In the genomic region with DNA sequence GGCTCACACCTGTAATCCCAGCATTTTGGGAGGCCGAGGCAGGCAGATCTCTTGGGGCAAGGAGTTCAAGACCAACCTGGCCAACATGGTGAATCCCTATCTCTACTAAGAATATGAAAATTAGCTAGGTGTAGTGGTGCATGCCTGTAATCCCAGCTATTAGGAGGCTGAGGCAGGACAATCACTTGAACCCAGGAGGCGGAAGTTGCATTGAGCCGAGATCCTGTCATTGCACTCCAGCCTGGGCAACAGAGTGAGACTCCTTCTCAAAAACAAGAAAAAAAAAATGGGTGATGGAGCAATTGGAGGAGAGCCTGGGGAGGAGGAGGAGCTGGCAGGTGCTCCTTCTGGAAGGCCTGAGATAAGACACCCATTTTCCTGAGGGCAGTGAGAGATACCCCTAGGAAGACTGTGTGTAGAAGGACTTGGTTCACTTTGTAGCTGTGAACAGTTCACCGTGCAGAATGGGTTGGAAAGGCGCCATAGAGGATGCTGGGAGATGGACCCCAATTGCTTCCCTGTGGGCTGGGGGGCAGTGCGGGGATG, we compare ENCODE assay signal across 17 cellular contexts. TPM values are rescaled to one million over a fixed set of nuclear protein-coding genes. Genes with fewer than 3 reads are reported as not detected.
DNase-seq lines count a peak whose midpoint lies in the region; ATAC-seq, FAIRE-seq and TF ChIP-seq lines count a peak whose summit lies in the region.
"Had no signal": no experiment of that assay in that cellular context is flagged by ENCODE, and none has a peak within 500 bp of the region (broad histone marks: within the 10 kb centered on the region; RNA-seq: fewer than 3 reads in every experiment).

No MANE protein-coding gene starts in this region.

- H3K9me3 ChIP-seq in K562 (replicated peaks; ENCODE audit: control insufficient read depth, insufficient read depth, low read depth, low read length) (no peaks in the 10 kb centered on the region), thyroid gland (no peaks in the 10 kb centered on the region)
- H3K9me3 ChIP-seq: adrenal gland had no signal

- H3K27me3 Mint-ChIP-seq in mesothelial cell of epicardium (ENCODE audit: low read depth): no peaks in the 10 kb centered on the region
- H3K27me3 Mint-ChIP-seq: memory B cell had no signal

- no peaks in the 10 kb centered on the region for H3K36me3 Mint-ChIP-seq in mesothelial cell of epicardium
- H3K36me3 Mint-ChIP-seq: memory B cell had no signal

- TF ChIP-seq POLR2A in K562 (conservative IDR thresholded peaks at IDR 0.05) (no peak), thyroid gland (IDR thresholded peaks at IDR 0.05) (no peak)

- H3K4me2 ChIP-seq in K562 (ENCODE audit: insufficient read depth, low read length): peak overlapping the region; percentile 74

- H3K4me1 ChIP-seq in K562 (replicated peaks in 1 of 2; ENCODE audit: control insufficient read depth in 2 of 2, insufficient read depth in 2 of 2, low read length in 2 of 2): peaks cover 24 to 31% of the 10 kb centered on the region in 2 experiments; a peak in 4 of 5 replicates
- peaks cover 0 to 20% of the 10 kb centered on the region in 2 donors for H3K4me1 ChIP-seq in thyroid gland

- peak; percentile 47 for TF ChIP-seq EP300 in K562 (IDR thresholded peaks at IDR 0.05; ENCODE audit: low read length)

- POLR2A ChIA-PET in K562 (lab: Yijun Ruan, JAX): interaction anchor here (0.9 to 3.8 kb wide), 3 partner anchors 19 to 42 kb away, joined by 3 to 20 read pairs (median 3); a partner anchor contains a TSS

- no peaks in the 10 kb centered on the region for H3K79me2 ChIP-seq in K562 (ENCODE audit: control insufficient read depth, insufficient read depth, low read length)

- peak overlapping the region; percentile 48 for H3K27ac Mint-ChIP-seq in mesothelial cell of epicardium

- no peaks in the 10 kb centered on the region for H4K20me1 ChIP-seq in K562 (replicated peaks; ENCODE audit: control insufficient read depth, insufficient read depth, low read length)

- no TSS peak for BruUV-seq in K562 (replicated peaks; lab: Mats Ljungman, UMichigan)

- H3K36me3 ChIP-seq in K562 (ENCODE audit: control insufficient read depth, insufficient read depth, low read length) (no peaks in the 10 kb centered on the region), thyroid gland (no peaks in the 10 kb centered on the region)
- H3K36me3 ChIP-seq: adrenal gland had no signal

- no peaks in the 10 kb centered on the region for H3K27me3 ChIP-seq in K562 (ENCODE audit: control insufficient read depth in 2 of 2, insufficient read depth in 2 of 2, low read length in 2 of 2)
- no peaks in the 10 kb centered on the region for H3K27me3 ChIP-seq in thyroid gland
- H3K27me3 ChIP-seq: adrenal gland had no signal

- in situ Hi-C loops in K562 (cut with MboI): no loop called here

- peaks cover 11% of the 10 kb centered on the region for H3K4me1 Mint-ChIP-seq in mesothelial cell of epicardium

- TF ChIP-seq RAD21 in K562 (CRISPR knock-in tag; conservative IDR thresholded peaks at IDR 0.05 in 1 of 2, IDR thresholded peaks at IDR 0.05 in 1 of 2): no peak

- no peak for TF ChIP-seq CTCF in K562 (IDR thresholded peaks at IDR 0.05 in 2 of 3, conservative IDR thresholded peaks at IDR 0.05 in 1 of 3; ENCODE audit: insufficient read depth in 2 of 3, low read depth in 1 of 3, low read length in 3 of 3)
- no peak for TF ChIP-seq CTCF in mesothelial cell of epicardium (IDR thresholded peaks at IDR 0.05; ENCODE audit: unreplicated experiment)
- TF ChIP-seq CTCF in thyroid gland (IDR thresholded peaks at IDR 0.05): no peak

- intact Hi-C loops in K562 (cut with micrococcal nuclease) (no loop called here), thyroid gland (cut with DNase I) (loop anchor here (5.0 kb wide), 2 partner anchors 95 to 145 kb away; a partner anchor contains a TSS), posterior cingulate gyrus (cut with DNase I) (loop anchor here (5.0 kb wide), 2 partner anchors 95 to 145 kb away; a partner anchor contains a TSS), left ventricle myocardium superior (cut with micrococcal nuclease) (loop anchor here (10.0 kb wide), 1 partner anchor 148 kb away; a partner anchor contains a TSS)

- H3K9me1 ChIP-seq in K562 (ENCODE audit: control insufficient read depth, insufficient read depth, low read length): no peaks in the 10 kb centered on the region

- peak overlapping the region; percentile 46; the same call in 1 of the 3 replicates for H3K27ac ChIP-seq in K562 (ENCODE audit: extremely low read depth, low read depth, low read length)
- peak overlapping the region; percentile 42 to 72 (median 65) for H3K27ac ChIP-seq in thyroid gland

- H2AFZ ChIP-seq in K562 (ENCODE audit: low read depth, low read length): peak overlapping the region; percentile 63

- H3K4me3 ChIP-seq in K562 (no peak overlapping the region), thyroid gland (replicated peaks in 1 of 3) (no peak overlapping the region)
- H3K4me3 ChIP-seq: adrenal gland, skin epidermis had no signal

- CTCF ChIA-PET in K562 (lab: Yijun Ruan, JAX; ENCODE audit: low intra/inter-chr PET ratio): interaction anchor here (0.7 kb wide), 1 partner anchor 9 kb away, joined by 3 read pairs; no protein-coding TSS in a partner anchor

- peak; percentile 95 for DNase-seq in OCI-M1 (lab: John Stamatoyannopoulos, UW)
- peak; percentile 42 to 64 (median 46) for DNase-seq in K562 (ENCODE audit: extremely low read depth in 1 of 4, low spot score in 3 of 4)
- DNase-seq in mesothelial cell of epicardium (ENCODE audit: low spot score in 2 of 2, unreplicated experiment in 2 of 2): no peak
- DNase-seq in thyroid gland: no peak
- DNase-seq in Ammon's horn (ENCODE audit: low spot score): no peak
- no peak for DNase-seq in posterior cingulate gyrus
- no peak for DNase-seq in left ventricle myocardium superior
- DNase-seq: activated CD4-positive, alpha-beta T cell treated with anti-CD3 and anti-CD28 coated beads, Interleukin-2, amount 50 U/mL, for 4 hours; H7; NCI-H2081 treated with DMSO at 0.1 percent for 48 hours; NCI-H524 treated with DMSO at 0.1 percent for 48 hours had no signal

- H3K9me3 Mint-ChIP-seq in mesothelial cell of epicardium: no peaks in the 10 kb centered on the region
- H3K9me3 Mint-ChIP-seq: memory B cell had no signal

- peak; percentile 44 for FAIRE-seq in K562 (lab: Jason Lieb, UNC)
- FAIRE-seq: GM18507 had no signal

- no peak overlapping the region for H3K4me3 Mint-ChIP-seq in mesothelial cell of epicardium

- 26% methylated on average over 6 of the region's 6 CpGs for WGBS in K562 (ENCODE audit: insufficient coverage, low coverage, missing lambda C conversion rate)
- 74 to 78% methylated on average over 6 of the region's 6 CpGs for WGBS in thyroid gland, 2 donors

- ATAC-seq in K562 (peak; percentile 25; the same call in 2 of the 3 replicates), GM21390 (IDR thresholded peaks at IDR 0.05; ENCODE audit: unreplicated experiment) (no peak), left ventricle myocardium superior (no peak)
- ATAC-seq: SK-N-SH treated with all-trans-retinoic acid at 6 μM for 48 hours had no signal

- H3K9ac ChIP-seq in K562 (ENCODE audit: insufficient read depth in 1 of 2, low read depth in 2 of 2, low read length in 2 of 2): peak overlapping the region; percentile 14 to 79; a peak in 3 of 4 replicates

RNA-seq across cellular contexts. Expression of a gene that starts 8.7 kb away (rescaled TPM):
- 50.4 and 92.7 TPM in 2 replicates for total RNA-seq in K562 (2011; cell fraction: chromatin; rRNA removed; ENCODE audit: low replicate concordance)
- total RNA-seq in K562 (2011; cell fraction: nucleolus; rRNA removed): 57.5 and 60.4 TPM in 2 replicates
- 52.4 and 52.6 TPM in 2 replicates for total RNA-seq in K562 (2011; cell fraction: nucleoplasm; rRNA removed)
- total RNA-seq in K562 (2014; rRNA removed) (31.9 and 41.8 TPM in 2 replicates), K562 (2014; rRNA removed; fragmentation: Illumina TruSeq; extraction: Trizol) (14.1 and 18.6 TPM in 2 replicates), K562 (2015; rRNA removed; fragmentation: Illumina TruSeq; extraction: Trizol) (25.2 and 27.1 TPM in 2 replicates), K562 (2021) (86.0 and 86.3 TPM in 2 replicates), mesothelial cell of epicardium (71.4 to 78.0 TPM (median 76.4 TPM) in 3 replicates), thyroid gland (10 to 100 TPM; 12.2 to 14.8 (median 13.1) TPM), left ventricle myocardium superior (32.5 TPM)
- polyA plus RNA-seq in K562 (2011; rRNA removed) (29.7 and 54.8 TPM in 2 replicates), K562 (2014; fragmentation: Illumina TruSeq; extraction: Trizol) (59.8 and 73.9 TPM in 2 replicates), K562 (2014; fragmentation: Nextera tagmentation; extraction: Ambion mirVana) (under 1 TPM; 0.36 to 0.65 TPM), K562 (2014; rRNA removed) (49.1 and 56.5 TPM in 2 replicates)
- polyA plus RNA-seq in K562 (2011; cell fraction: cytosol; rRNA removed): 39.1 and 73.7 TPM in 2 replicates
- polyA plus RNA-seq in K562 (2011; cell fraction: nucleus; rRNA removed): 61.7 and 77.2 TPM in 2 replicates
- polyA plus RNA-seq in K562 (2012): 54.2 and 71.7 TPM in 2 replicates
- polyA minus RNA-seq in K562 (2011; rRNA and poly(A)+ RNA removed): 20.6 and 23.7 TPM in 2 replicates
- polyA minus RNA-seq in K562 (2011; cell fraction: cytosol; rRNA and poly(A)+ RNA removed): 32.6 and 45.6 TPM in 2 replicates
- polyA minus RNA-seq in K562 (2011; cell fraction: nucleus; rRNA and poly(A)+ RNA removed): 13.1 and 18.4 TPM in 2 replicates

RNA-seq across cellular contexts. Expression of a gene that starts 14.4 kb away (rescaled TPM):
- total RNA-seq in K562 (2011; cell fraction: chromatin; rRNA removed; ENCODE audit: low replicate concordance): 0.83 TPM in 1 of 2 replicates, not detected in the other
- total RNA-seq in K562 (2011; cell fraction: nucleolus; rRNA removed): 0.50 TPM in 1 of 2 replicates, not detected in the other
- total RNA-seq in K562 (2011; cell fraction: nucleoplasm; rRNA removed): not detected in 2 replicates
- total RNA-seq in K562 (2014; rRNA removed) (0.16 TPM in 1 of 2 replicates, not detected in the other), K562 (2014; rRNA removed; fragmentation: Illumina TruSeq; extraction: Trizol) (not detected in 2 replicates), K562 (2015; rRNA removed; fragmentation: Illumina TruSeq; extraction: Trizol) (not detected in 2 replicates), K562 (2021) (0.18 and 0.29 TPM in 2 replicates), mesothelial cell of epicardium (2.0 to 2.5 TPM (median 2.3 TPM) in 3 replicates), thyroid gland (1 to 10 TPM in 2 of 4 donors, not detected in 2; 1.5 to 1.7 TPM), left ventricle myocardium superior (0.62 TPM)
- polyA plus RNA-seq in K562 (2011; rRNA removed) (0.14 and 0.31 TPM in 2 replicates), K562 (2014; fragmentation: Illumina TruSeq; extraction: Trizol) (not detected in 2 replicates), K562 (2014; fragmentation: Nextera tagmentation; extraction: Ambion mirVana) (not detected), K562 (2014; rRNA removed) (0.53 TPM in 1 of 2 replicates, not detected in the other)
- polyA plus RNA-seq in K562 (2011; cell fraction: cytosol; rRNA removed): 0.19 and 0.22 TPM in 2 replicates
- 0.10 and 0.34 TPM in 2 replicates for polyA plus RNA-seq in K562 (2011; cell fraction: nucleus; rRNA removed)
- 0.27 and 0.40 TPM in 2 replicates for polyA plus RNA-seq in K562 (2012)
- not detected in 2 replicates for polyA minus RNA-seq in K562 (2011; rRNA and poly(A)+ RNA removed)
- polyA minus RNA-seq in K562 (2011; cell fraction: cytosol; rRNA and poly(A)+ RNA removed): not detected in 2 replicates
- 0.27 and 0.56 TPM in 2 replicates for polyA minus RNA-seq in K562 (2011; cell fraction: nucleus; rRNA and poly(A)+ RNA removed)

RNA-seq across cellular contexts. Expression of a gene that starts 26.6 kb away (rescaled TPM):
- 12.5 and 36.8 TPM in 2 replicates for total RNA-seq in K562 (2011; cell fraction: chromatin; rRNA removed; ENCODE audit: low replicate concordance)
- total RNA-seq in K562 (2011; cell fraction: nucleolus; rRNA removed): 63.2 and 77.4 TPM in 2 replicates
- total RNA-seq in K562 (2011; cell fraction: nucleoplasm; rRNA removed): 32.4 and 49.3 TPM in 2 replicates
- total RNA-seq in K562 (2014; rRNA removed) (28.1 and 34.4 TPM in 2 replicates), K562 (2014; rRNA removed; fragmentation: Illumina TruSeq; extraction: Trizol) (7.4 and 8.0 TPM in 2 replicates), K562 (2015; rRNA removed; fragmentation: Illumina TruSeq; extraction: Trizol) (22.7 and 23.5 TPM in 2 replicates), K562 (2021) (25.5 and 28.2 TPM in 2 replicates), mesothelial cell of epicardium (30.0 to 35.0 TPM (median 30.9 TPM) in 3 replicates), thyroid gland (10 to 100 TPM; 41.2 to 71.3 (median 48.7) TPM), left ventricle myocardium superior (29.8 TPM)
- polyA plus RNA-seq in K562 (2011; rRNA removed) (26.1 and 27.9 TPM in 2 replicates), K562 (2014; fragmentation: Illumina TruSeq; extraction: Trizol) (9.6 and 18.6 TPM in 2 replicates), K562 (2014; fragmentation: Nextera tagmentation; extraction: Ambion mirVana) (1 to 10 TPM in 1 of 2 experiments, under 1 TPM in 1; 0.86 to 5.9 TPM), K562 (2014; rRNA removed) (29.3 and 30.2 TPM in 2 replicates)
- polyA plus RNA-seq in K562 (2011; cell fraction: cytosol; rRNA removed): 33.2 and 47.1 TPM in 2 replicates
- 10.9 and 12.8 TPM in 2 replicates for polyA plus RNA-seq in K562 (2011; cell fraction: nucleus; rRNA removed)
- 28.9 and 42.7 TPM in 2 replicates for polyA plus RNA-seq in K562 (2012)
- 11.8 and 20.7 TPM in 2 replicates for polyA minus RNA-seq in K562 (2011; rRNA and poly(A)+ RNA removed)
- 14.7 and 14.8 TPM in 2 replicates for polyA minus RNA-seq in K562 (2011; cell fraction: cytosol; rRNA and poly(A)+ RNA removed)
- polyA minus RNA-seq in K562 (2011; cell fraction: nucleus; rRNA and poly(A)+ RNA removed): 4.3 and 6.6 TPM in 2 replicates

Comparison
In these comparisons a context has a peak if more than half of its experiments do, and no peak if none do; other contexts are left out.
1. DNase-seq: peak in OCI-M1 (single experiment) and K562 (4 of 4); none in mesothelial cell of epicardium (0 of 2), thyroid gland (0 of 2), Ammon's horn (single experiment), posterior cingulate gyrus (0 of 10) and left ventricle myocardium superior (single experiment).